Comparison of ENCODE assay signal across 10 cellular contexts in genomic region chr1:156359973-156360372, GRCh38. TPM values are rescaled to one million over a fixed set of nuclear protein-coding genes. Genes with fewer than 3 reads are reported as not detected.
DNase-seq lines count a peak whose midpoint lies in the region; ATAC-seq, FAIRE-seq and TF ChIP-seq lines count a peak whose summit lies in the region.
"Had no signal": no experiment of that assay in that cellular context is flagged by ENCODE, and none has a peak within 500 bp of the region (broad histone marks: within the 10 kb centered on the region; RNA-seq: fewer than 3 reads in every experiment).

No MANE protein-coding gene starts in this region.

- in situ Hi-C loops in K562 (cut with MboI) = no loop called here

- H3K27me3 ChIP-seq in K562 (ENCODE audit: control insufficient read depth in 2 of 2, insufficient read depth in 2 of 2, low read length in 2 of 2) = peaks cover 7 to 23% of the 10 kb centered on the region in 2 experiments; a peak in 4 of 5 replicates

- H3K9me3 ChIP-seq in K562 (replicated peaks; ENCODE audit: control insufficient read depth, insufficient read depth, low read depth, low read length) = no peaks in the 10 kb centered on the region

- WGBS in K562 (ENCODE audit: insufficient coverage, low coverage, missing lambda C conversion rate) = 2% methylated on average over 6 of the region's 6 CpGs

- H3K4me3 ChIP-seq in K562 = no peak overlapping the region

- peak overlapping the region; percentile 28; the same call in 1 of the 2 replicates for H2AFZ ChIP-seq in K562 (ENCODE audit: low read depth, low read length)

- TF ChIP-seq RAD21 in K562 (CRISPR knock-in tag; conservative IDR thresholded peaks at IDR 0.05 in 1 of 2, IDR thresholded peaks at IDR 0.05 in 1 of 2) = peak; percentile 35 to 66

- H3K4me2 ChIP-seq in K562 (ENCODE audit: insufficient read depth, low read length) = no peak overlapping the region

- BruUV-seq in K562 (replicated peaks; lab: Mats Ljungman, UMichigan) = no TSS peak

- H3K9ac ChIP-seq in K562 (ENCODE audit: insufficient read depth in 1 of 2, low read depth in 2 of 2, low read length in 2 of 2) = no peak overlapping the region

- ATAC-seq in K562 (peak; percentile 83), GM19452 (IDR thresholded peaks at IDR 0.05; ENCODE audit: unreplicated experiment) (no peak)

- H3K36me3 ChIP-seq in K562 (ENCODE audit: control insufficient read depth, insufficient read depth, low read length) = no peaks in the 10 kb centered on the region

- intact Hi-C loops in K562 (cut with micrococcal nuclease) = loop anchor here (2.0 to 10.0 kb wide), 2 partner anchors 213 to 275 kb away; partner anchors contain the start of gene MEX3A

- CTCF ChIA-PET in K562 (lab: Yijun Ruan, JAX; ENCODE audit: low intra/inter-chr PET ratio) = interaction anchor here (0.5 to 1.1 kb wide), 6 partner anchors 26 to 1175 kb away, joined by 3 to 4 read pairs (median 3); partner anchors contain the start of gene GLMP

- H4K20me1 ChIP-seq in K562 (replicated peaks; ENCODE audit: control insufficient read depth, insufficient read depth, low read length) = no peaks in the 10 kb centered on the region

- DNase-seq in EL (peak; percentile 50), M059J (ENCODE audit: low read depth) (peak; percentile 44), K562 (ENCODE audit: extremely low read depth in 1 of 4, low spot score in 3 of 4) (peak in 3 of 4 experiments; percentile 28 to 64 (median 51)), myocyte (ENCODE audit: low read depth) (peak; percentile 46), HPDE6-E6E7 (ENCODE audit: extremely low spot score) (no peak), NCI-H128 (lab: John Stamatoyannopoulos, UW; ENCODE audit: unreplicated experiment) (no peak)
- DNase-seq: NCI-H510A, posterior cingulate gyrus had no signal

- POLR2A ChIA-PET in K562 (lab: Yijun Ruan, JAX) = interaction anchor here (0.6 to 1.0 kb wide), 2 partner anchors 9 to 558 kb away, joined by 3 read pairs; partner anchors contain the start of gene RHBG

- no peaks in the 10 kb centered on the region for H3K9me1 ChIP-seq in K562 (ENCODE audit: control insufficient read depth, insufficient read depth, low read length)

- no peak for FAIRE-seq in K562 (lab: Jason Lieb, UNC)

- TF ChIP-seq POLR2A in K562 (conservative IDR thresholded peaks at IDR 0.05) = no peak

- TF ChIP-seq CTCF in K562 (IDR thresholded peaks at IDR 0.05 in 2 of 3, conservative IDR thresholded peaks at IDR 0.05 in 1 of 3; ENCODE audit: insufficient read depth in 2 of 3, low read depth in 1 of 3, low read length in 3 of 3) = peak; percentile 55 to 69 (median 65)

- no peak overlapping the region for H3K27ac ChIP-seq in K562 (ENCODE audit: extremely low read depth, low read depth, low read length)

- H3K79me2 ChIP-seq in K562 (ENCODE audit: control insufficient read depth, insufficient read depth, low read length) = no peaks in the 10 kb centered on the region

- peaks cover 0 to 6% of the 10 kb centered on the region in 2 experiments; a peak in 2 of 5 replicates for H3K4me1 ChIP-seq in K562 (replicated peaks in 1 of 2; ENCODE audit: control insufficient read depth in 2 of 2, insufficient read depth in 2 of 2, low read length in 2 of 2)

- no peak for TF ChIP-seq EP300 in K562 (IDR thresholded peaks at IDR 0.05; ENCODE audit: low read length)

TF ChIP-seq in K562, 482 proteins besides CTCF, POLR2A, EP300 and RAD21:
- TF ChIP-seq STAG1 (CRISPR knock-in tag; IDR thresholded peaks at IDR 0.05; ENCODE audit: borderline replicate concordance) (0 out of 2 replicates have a peak, but pooled peaks have one; percentile 20), CTBP1 (IDR thresholded peaks at IDR 0.05; ENCODE audit: borderline replicate concordance) (peak; percentile 32; the same call in 1 of the 2 replicates), HDGF (IDR thresholded peaks at IDR 0.05) (0 out of 2 replicates have a peak, but pooled peaks have one; percentile 58), SMC3 (conservative IDR thresholded peaks at IDR 0.05; ENCODE audit: insufficient read depth, low read depth, low read length) (0 out of 2 replicates have a peak, but pooled peaks have one; percentile 27), ARID3A (IDR thresholded peaks at IDR 0.05; ENCODE audit: borderline replicate concordance, low read depth, low read length) (no peak)
TF ChIP-seq in K562: peak in this region for 4.

RNA-seq across cellular contexts. Expression of gene RHBG, which starts 9.0 kb away (rescaled TPM):
- total RNA-seq in M059J (2014; rRNA removed; shearing (Covaris generic)) = not detected in 2 replicates
- not detected in 2 replicates for total RNA-seq in K562 (2011; cell fraction: chromatin; rRNA removed; ENCODE audit: low replicate concordance)
- not detected in 2 replicates for total RNA-seq in K562 (2011; cell fraction: nucleolus; rRNA removed)
- not detected in 2 replicates for total RNA-seq in K562 (2011; cell fraction: nucleoplasm; rRNA removed)
- total RNA-seq in K562 (2014; rRNA removed) (not detected in 2 replicates), K562 (2014; rRNA removed; fragmentation: Illumina TruSeq; extraction: Trizol) (not detected in 2 replicates), K562 (2015; rRNA removed; fragmentation: Illumina TruSeq; extraction: Trizol) (not detected in 2 replicates), K562 (2021) (not detected in 2 replicates), myocyte (not detected in 2 replicates)
- polyA plus RNA-seq in K562 (2011; rRNA removed) (not detected in 2 replicates), K562 (2014; fragmentation: Illumina TruSeq; extraction: Trizol) (not detected in 2 replicates), K562 (2014; fragmentation: Nextera tagmentation; extraction: Ambion mirVana) (not detected), K562 (2014; rRNA removed) (not detected in 2 replicates)
- not detected in 2 replicates for polyA plus RNA-seq in K562 (2011; cell fraction: cytosol; rRNA removed)
- not detected in 2 replicates for polyA plus RNA-seq in K562 (2011; cell fraction: nucleus; rRNA removed)
- polyA plus RNA-seq in K562 (2012) = not detected in 2 replicates
- not detected in 2 replicates for polyA minus RNA-seq in K562 (2011; rRNA and poly(A)+ RNA removed)
- not detected in 2 replicates for polyA minus RNA-seq in K562 (2011; cell fraction: cytosol; rRNA and poly(A)+ RNA removed)
- polyA minus RNA-seq in K562 (2011; cell fraction: nucleus; rRNA and poly(A)+ RNA removed) = not detected in 2 replicates
- polyA plus RNA-seq in myocyte (2012) = not detected
- total RNA-seq: HT1080 had no signal

RNA-seq across cellular contexts. Expression of gene TSACC, which starts 21.6 kb away (rescaled TPM):
- total RNA-seq in M059J (2014; rRNA removed; shearing (Covaris generic)) = not detected in 2 replicates
- 0.67 TPM in 1 of 2 replicates, not detected in the other for total RNA-seq in K562 (2011; cell fraction: chromatin; rRNA removed; ENCODE audit: low replicate concordance)
- 1.1 TPM in 1 of 2 replicates, not detected in the other for total RNA-seq in K562 (2011; cell fraction: nucleolus; rRNA removed)
- 0.59 TPM in 1 of 2 replicates, not detected in the other for total RNA-seq in K562 (2011; cell fraction: nucleoplasm; rRNA removed)
- 0.45 and 1.6 TPM in 2 replicates for total RNA-seq in K562 (2014; rRNA removed)
- total RNA-seq in K562 (2014; rRNA removed; fragmentation: Illumina TruSeq; extraction: Trizol) = 1.8 and 2.1 TPM in 2 replicates
- 2.5 and 2.6 TPM in 2 replicates for total RNA-seq in K562 (2015; rRNA removed; fragmentation: Illumina TruSeq; extraction: Trizol)
- 1.0 and 1.1 TPM in 2 replicates for total RNA-seq in K562 (2021)
- polyA plus RNA-seq in K562 (2011; rRNA removed) = 2.1 and 2.2 TPM in 2 replicates
- 1.9 and 3.2 TPM in 2 replicates for polyA plus RNA-seq in K562 (2011; cell fraction: cytosol; rRNA removed)
- polyA plus RNA-seq in K562 (2011; cell fraction: nucleus; rRNA removed) = 1.1 and 1.3 TPM in 2 replicates
- 0.96 and 3.3 TPM in 2 replicates for polyA plus RNA-seq in K562 (2012)
- 4.5 TPM in 2 replicates for polyA plus RNA-seq in K562 (2014; fragmentation: Illumina TruSeq; extraction: Trizol)
- polyA plus RNA-seq in K562 (2014; fragmentation: Nextera tagmentation; extraction: Ambion mirVana) = 1 to 10 TPM; 7.3 to 7.4 TPM
- polyA plus RNA-seq in K562 (2014; rRNA removed) = 5.0 and 7.5 TPM in 2 replicates
- polyA minus RNA-seq in K562 (2011; rRNA and poly(A)+ RNA removed) = 0.88 and 1.9 TPM in 2 replicates
- polyA minus RNA-seq in K562 (2011; cell fraction: cytosol; rRNA and poly(A)+ RNA removed) = not detected in 2 replicates
- polyA minus RNA-seq in K562 (2011; cell fraction: nucleus; rRNA and poly(A)+ RNA removed) = 1.1 TPM in 1 of 2 replicates, not detected in the other
- not detected in 2 replicates for total RNA-seq in myocyte
- 0.98 TPM for polyA plus RNA-seq in myocyte (2012)

RNA-seq across cellular contexts. Expression of gene CCT3, which starts 21.9 kb away (rescaled TPM):
- total RNA-seq in M059J (2014; rRNA removed; shearing (Covaris generic)) = 406 and 432 TPM in 2 replicates
- total RNA-seq in K562 (2011; cell fraction: chromatin; rRNA removed; ENCODE audit: low replicate concordance) = 286 and 378 TPM in 2 replicates
- 207 and 211 TPM in 2 replicates for total RNA-seq in K562 (2011; cell fraction: nucleolus; rRNA removed)
- 281 and 365 TPM in 2 replicates for total RNA-seq in K562 (2011; cell fraction: nucleoplasm; rRNA removed)
- 567 and 570 TPM in 2 replicates for total RNA-seq in K562 (2014; rRNA removed)
- total RNA-seq in K562 (2014; rRNA removed; fragmentation: Illumina TruSeq; extraction: Trizol) = 610 and 635 TPM in 2 replicates
- 573 and 580 TPM in 2 replicates for total RNA-seq in K562 (2015; rRNA removed; fragmentation: Illumina TruSeq; extraction: Trizol)
- total RNA-seq in K562 (2021) = 521 and 542 TPM in 2 replicates
- polyA plus RNA-seq in K562 (2011; rRNA removed) = 682 and 836 TPM in 2 replicates
- polyA plus RNA-seq in K562 (2011; cell fraction: cytosol; rRNA removed) = 554 and 570 TPM in 2 replicates
- polyA plus RNA-seq in K562 (2011; cell fraction: nucleus; rRNA removed) = 205 and 257 TPM in 2 replicates
- 345 and 420 TPM in 2 replicates for polyA plus RNA-seq in K562 (2012)
- polyA plus RNA-seq in K562 (2014; fragmentation: Illumina TruSeq; extraction: Trizol) = 536 and 610 TPM in 2 replicates
- 1,000 to 10,000 TPM in 1 of 2 experiments, 100 to 1,000 TPM in 1; 871 to 1,167 TPM for polyA plus RNA-seq in K562 (2014; fragmentation: Nextera tagmentation; extraction: Ambion mirVana)
- 475 and 532 TPM in 2 replicates for polyA plus RNA-seq in K562 (2014; rRNA removed)
- polyA minus RNA-seq in K562 (2011; rRNA and poly(A)+ RNA removed) = 839 and 1,099 TPM in 2 replicates
- 448 and 506 TPM in 2 replicates for polyA minus RNA-seq in K562 (2011; cell fraction: cytosol; rRNA and poly(A)+ RNA removed)
- polyA minus RNA-seq in K562 (2011; cell fraction: nucleus; rRNA and poly(A)+ RNA removed) = 78.0 and 147 TPM in 2 replicates
- 271 and 331 TPM in 2 replicates for total RNA-seq in myocyte
- polyA plus RNA-seq in myocyte (2012) = 179 TPM

Comparison
In these comparisons a context has a peak if more than half of its experiments do, and no peak if none do; other contexts are left out.
1. DNase-seq: peak in EL (single experiment), M059J (single experiment), K562 (3 of 4) and myocyte (single experiment); none in HPDE6-E6E7 (single experiment) and NCI-H128 (single experiment).